Comparison of ENCODE assay signal across 12 cellular contexts in genomic region chr2:69509011-69509749, GRCh38.
DNase-seq lines count a peak whose midpoint lies in the region; ATAC-seq and TF ChIP-seq lines count a peak whose summit lies in the region.
"Had no signal": no experiment of that assay in that cellular context is flagged by ENCODE, and none has a peak within 500 bp of the region (broad histone marks: within the 10 kb centered on the region; RNA-seq: fewer than 3 reads in every experiment).

No MANE protein-coding gene starts in this region.

- WGBS in spleen, 5 donors: 60 to 87% (median 71%) methylated on average over 7 of the region's 7 CpGs

- H3K27ac Mint-ChIP-seq in activated naive CD8-positive, alpha-beta T cell: peak overlapping the region; percentile 93

- DNase-seq in LNCaP clone FGC (ENCODE audit: low read depth) (peak; percentile 58), medulla oblongata (ENCODE audit: extremely low spot score) (peak; percentile 72), H7 (no peak), RKO (ENCODE audit: low spot score) (no peak), spleen (no peak)
- DNase-seq: activated CD4-positive, CD25-positive, alpha-beta regulatory T cell; PC-9 had no signal

- H3K9me3 Mint-ChIP-seq in activated naive CD8-positive, alpha-beta T cell (ENCODE audit: low read depth): peaks cover 3% of the 10 kb centered on the region

- no peak overlapping the region for H3K4me3 ChIP-seq in LNCaP clone FGC (ENCODE audit: low read depth, low read length)
- no peak overlapping the region for H3K4me3 ChIP-seq in H7 (ENCODE audit: insufficient read depth, low read depth, low read length)
- no peak overlapping the region for H3K4me3 ChIP-seq in spleen
- H3K4me3 ChIP-seq: esophagus muscularis mucosa, PC-9, skin epidermis had no signal

- no peaks in the 10 kb centered on the region for H3K27me3 Mint-ChIP-seq in activated naive CD8-positive, alpha-beta T cell

- H3K27ac ChIP-seq in C4-2B: peak overlapping the region; percentile 26; the same call in 1 of the 2 replicates
- H3K27ac ChIP-seq in spleen: no peak overlapping the region
- H3K27ac ChIP-seq: esophagus muscularis mucosa, PC-9, skin epidermis had no signal

- no peak overlapping the region for H3K4me3 Mint-ChIP-seq in activated naive CD8-positive, alpha-beta T cell

- H3K9me3 ChIP-seq in spleen: peaks cover 0 to 6% (median 0%) of the 10 kb centered on the region in 8 donors
- H3K9me3 ChIP-seq: esophagus muscularis mucosa had no signal

- ATAC-seq in HG03439 (IDR thresholded peaks at IDR 0.05; ENCODE audit: unreplicated experiment): no peak

- no peak for TF ChIP-seq POLR2A in spleen (IDR thresholded peaks at IDR 0.05)

- H3K27me3 ChIP-seq in H7 (ENCODE audit: control insufficient read depth, insufficient read depth, low read length) (no peaks in the 10 kb centered on the region), spleen (replicated peaks in 1 of 7) (no peaks in the 10 kb centered on the region)
- H3K27me3 ChIP-seq: esophagus muscularis mucosa had no signal

- peaks cover 0 to 25% (median 0%) of the 10 kb centered on the region in 6 donors for H3K4me1 ChIP-seq in spleen

- intact Hi-C loops in spleen (cut with DNase I; ENCODE audit: low total_unique reads): no loop called here

- H3K36me3 ChIP-seq in H7 (replicated peaks; ENCODE audit: control insufficient read depth, insufficient read depth, low read length) (peaks cover 4% of the 10 kb centered on the region), spleen (peaks cover 0 to 100% (median 67%) of the 10 kb centered on the region in 6 donors)

- TF ChIP-seq CTCF in C4-2B (conservative IDR thresholded peaks at IDR 0.05) (no peak), LNCaP clone FGC (IDR thresholded peaks at IDR 0.05; ENCODE audit: control insufficient read depth, extremely low read depth, insufficient read depth) (no peak), spleen (IDR thresholded peaks at IDR 0.05 in 8 of 11, conservative IDR thresholded peaks at IDR 0.05 in 3 of 11) (no peak)

- peaks cover 43% of the 10 kb centered on the region for H3K4me1 Mint-ChIP-seq in activated naive CD8-positive, alpha-beta T cell (ENCODE audit: low read depth)

- H3K36me3 Mint-ChIP-seq in activated naive CD8-positive, alpha-beta T cell: peaks cover 48% of the 10 kb centered on the region

Comparison
In these comparisons a context has a peak if more than half of its experiments do, and no peak if none do; other contexts are left out.
1. DNase-seq: peak in LNCaP clone FGC (single experiment) and medulla oblongata (single experiment); none in H7 (single experiment), RKO (single experiment) and spleen (single experiment).